17 cellular contexts compared by ENCODE assay signal in genomic region chr15:71084264-71084663, GRCh38. TPM values are rescaled to one million over a fixed set of nuclear protein-coding genes. Genes with fewer than 3 reads are reported as not detected.
DNase-seq lines count a peak whose midpoint lies in the region; ATAC-seq, FAIRE-seq and TF ChIP-seq lines count a peak whose summit lies in the region.
"Had no signal": no experiment of that assay in that cellular context is flagged by ENCODE, and none has a peak within 500 bp of the region (broad histone marks: within the 10 kb centered on the region; RNA-seq: fewer than 3 reads in every experiment).

No MANE protein-coding gene starts in this region.

- H3K9me3 ChIP-seq in A549 (peaks cover 5% of the 10 kb centered on the region; the same call in 2 of the 3 replicates), osteoblast (ENCODE audit: low read depth, low read length) (no peaks in the 10 kb centered on the region), upper lobe of right lung (no peaks in the 10 kb centered on the region)

- TF ChIP-seq RAD21 in A549 (conservative IDR thresholded peaks at IDR 0.05 in 1 of 2, IDR thresholded peaks at IDR 0.05 in 1 of 2): no peak

- H3K4me1 ChIP-seq in A549 (peaks cover 7% of the 10 kb centered on the region; the same call in 1 of the 3 replicates), osteoblast (ENCODE audit: insufficient read depth, low read length) (peaks cover 35% of the 10 kb centered on the region), upper lobe of right lung (peaks cover 6% of the 10 kb centered on the region)
- H3K4me1 ChIP-seq: BLaER1 treated with 17β-estradiol and CSF1 and Interleukin-3, amounts not matched to agents 10 nM and 100 nM had no signal

- POLR2A ChIA-PET in A549 (lab: Yijun Ruan, JAX): no interaction called here

- H3K27me3 ChIP-seq in osteoblast (ENCODE audit: insufficient read depth, low read length) (no peaks in the 10 kb centered on the region), upper lobe of right lung (no peaks in the 10 kb centered on the region)
- H3K27me3 ChIP-seq: BLaER1 treated with 17β-estradiol and CSF1 and Interleukin-3, amounts not matched to agents 10 nM and 100 nM had no signal

- in situ Hi-C loops in GM13976 (cut with MboI; ENCODE audit: low sequenced_read_pairs, unreplicated experiment): no loop called here

- H3K27ac ChIP-seq in A549 (no peak overlapping the region), coronary artery (peak overlapping the region; percentile 86 to 89), osteoblast (ENCODE audit: low read depth, low read length) (peak overlapping the region; percentile 95), upper lobe of right lung (peak overlapping the region; percentile 58)
- H3K27ac ChIP-seq: BLaER1 treated with 17β-estradiol and CSF1 and Interleukin-3, amounts not matched to agents 10 nM and 100 nM; HL-60 had no signal

- 37% methylated on average over 2 of the region's 2 CpGs for WGBS in A549 (ENCODE audit: missing lambda C conversion rate)

- H4K20me1 ChIP-seq in osteoblast (ENCODE audit: insufficient read depth, low read length): no peaks in the 10 kb centered on the region
- H4K20me1 ChIP-seq: BLaER1 treated with 17β-estradiol and CSF1 and Interleukin-3, amounts not matched to agents 10 nM and 100 nM had no signal

- no peaks in the 10 kb centered on the region for H3K79me2 ChIP-seq in osteoblast (ENCODE audit: insufficient read depth, low read length)

- no peak overlapping the region for H2AFZ ChIP-seq in osteoblast (ENCODE audit: low read length)
- H2AFZ ChIP-seq: GM23338 had no signal

- CTCF ChIA-PET in A549 (lab: Yijun Ruan, JAX): no interaction called here

- no peak overlapping the region for H3K4me3 ChIP-seq in A549
- no peak overlapping the region for H3K4me3 ChIP-seq in coronary artery
- no peak overlapping the region for H3K4me3 ChIP-seq in osteoblast (ENCODE audit: insufficient read depth, low read length)
- no peak overlapping the region for H3K4me3 ChIP-seq in upper lobe of right lung
- H3K4me3 ChIP-seq: BLaER1 treated with 17β-estradiol and CSF1 and Interleukin-3, amounts not matched to agents 10 nM and 100 nM; GM12878; GM23338 had no signal

- H3K36me3 ChIP-seq in osteoblast (ENCODE audit: insufficient read depth, low read length) (no peaks in the 10 kb centered on the region), upper lobe of right lung (no peaks in the 10 kb centered on the region)
- H3K36me3 ChIP-seq: BLaER1 treated with 17β-estradiol and CSF1 and Interleukin-3, amounts not matched to agents 10 nM and 100 nM had no signal

- TF ChIP-seq POLR2A in A549 (IDR thresholded peaks at IDR 0.05; ENCODE audit: low read length): no peak

- intact Hi-C loops in upper lobe of right lung (cut with DNase I) (no loop called here), posterior cingulate gyrus (cut with DNase I) (no loop called here)

- no peak for ATAC-seq in A549
- no peak for ATAC-seq in upper lobe of right lung
- ATAC-seq: GM12878 had no signal

- DNase-seq in A549 (ENCODE audit: low read depth in 1 of 2, low spot score in 1 of 2) (no peak), coronary artery (ENCODE audit: low spot score) (no peak), osteoblast (ENCODE audit: insufficient read length, low spot score, missing footprints) (no peak), upper lobe of right lung (no peak), NCI-H187 (lab: John Stamatoyannopoulos, UW) (no peak), GM13976 (ENCODE audit: low spot score) (no peak), posterior cingulate gyrus (no peak)
- DNase-seq: 8988T; ACHN; Calu3; CD4-positive, CD25-positive, alpha-beta regulatory T cell; DMS79; H7 had no signal

- no peak for TF ChIP-seq EP300 in A549 (IDR thresholded peaks at IDR 0.05)

- TF ChIP-seq CTCF in A549 (IDR thresholded peaks at IDR 0.05) (no peak), coronary artery (IDR thresholded peaks at IDR 0.05) (no peak), osteoblast (IDR thresholded peaks at IDR 0.05; ENCODE audit: extremely low read depth, low read depth, low read length) (no peak), upper lobe of right lung (IDR thresholded peaks at IDR 0.05) (no peak), GM13976 (IDR thresholded peaks at IDR 0.05; ENCODE audit: borderline replicate concordance, control extremely low read depth, extremely low read depth, insufficient read depth, missing control alignments) (no peak)

- no peak overlapping the region for H3K4me2 ChIP-seq in A549
- no peak overlapping the region for H3K4me2 ChIP-seq in osteoblast (ENCODE audit: insufficient read depth, low read length)
- H3K4me2 ChIP-seq: BLaER1 treated with 17β-estradiol and CSF1 and Interleukin-3, amounts not matched to agents 10 nM and 100 nM had no signal

- FAIRE-seq in A549 (lab: Jason Lieb, UNC): no peak
- FAIRE-seq: GM12878 had no signal

TF ChIP-seq in A549, 52 proteins besides CTCF, POLR2A, EP300 and RAD21:
- TF ChIP-seq TP53 (CRISPR knock-in tag; IDR thresholded peaks at IDR 0.05) (no peak), ATOH8 (CRISPR knock-in tag; IDR thresholded peaks at IDR 0.05; ENCODE audit: low read depth) (no peak), ZC3H11A (IDR thresholded peaks at IDR 0.05) (peak; percentile 88)

RNA-seq across cellular contexts. Expression of gene THSD4, which starts 31.0 kb away (rescaled TPM):
- polyA plus RNA-seq in A549 (2011; rRNA removed) (40.7 and 47.4 TPM in 2 replicates), A549 (2017; fragmentation: RNase III; extraction: RNeasy Plus Mini Kit Qiagen cat#74134 plus additional on column Dnase treatment) (14.6 to 15.8 TPM (median 15.3 TPM) in 3 replicates)
- 11.8 and 13.5 TPM in 2 replicates for polyA plus RNA-seq in A549 (2012; cell fraction: cytosol; rRNA removed)
- 29.7 and 30.3 TPM in 2 replicates for polyA plus RNA-seq in A549 (2012; cell fraction: nucleus; rRNA removed)
- 79.8 and 103 TPM in 2 replicates for polyA minus RNA-seq in A549 (2011; rRNA and poly(A)+ RNA removed)
- total RNA-seq in osteoblast (15.6 TPM in 2 replicates), upper lobe of right lung (25.6 TPM)
- total RNA-seq: CD4-positive, CD25-positive, alpha-beta regulatory T cell had no signal
- polyA plus RNA-seq: CD4-positive, CD25-positive, alpha-beta regulatory T cell had no signal

Comparison
In these comparisons a context has a peak if more than half of its experiments do, and no peak if none do; other contexts are left out.
1. H3K27ac ChIP-seq: peak in coronary artery (2 of 2), osteoblast (single experiment) and upper lobe of right lung (single experiment); none in A549 (0 of 2).